In genomic region chr15:81954158-81954783, GRCh38 we compare ENCODE assay signal across 19 cellular contexts.
"Had no signal": no experiment of that assay in that cellular context is flagged by ENCODE, and none has a peak within 500 bp of the region (broad histone marks: within the 10 kb centered on the region; RNA-seq: fewer than 3 reads in every experiment).

No MANE protein-coding gene starts in this region.

- H3K36me3 ChIP-seq: esophagus muscularis mucosa, gastroesophageal sphincter, heart left ventricle, left lung, lower lobe of right lung had no signal

- H3K4me3 Mint-ChIP-seq: mesothelial cell of epicardium; naive B cell; naive thymus-derived CD8-positive, alpha-beta T cell had no signal

- H3K9me3 Mint-ChIP-seq: mesothelial cell of epicardium; naive thymus-derived CD8-positive, alpha-beta T cell had no signal

- DNase-seq: dermis blood vessel endothelial cell; dorsolateral prefrontal cortex; effector CD4-positive, alpha-beta T cell; effector memory CD4-positive, alpha-beta T cell; foreskin keratinocyte; heart left ventricle; hippocampal formation; left cardiac atrium; left lung; left ventricle myocardium superior; lower lobe of right lung; mesenchymal stem cell; mucosa of descending colon; naive B cell; naive thymus-derived CD8-positive, alpha-beta T cell had no signal

- H3K4me1 ChIP-seq: foreskin keratinocyte, left lung, lower lobe of right lung had no signal

- H3K9me3 ChIP-seq: esophagus muscularis mucosa, gastroesophageal sphincter, heart left ventricle, left lung, lower lobe of right lung, mucosa of descending colon had no signal

- H3K36me3 Mint-ChIP-seq: naive B cell had no signal

- H3K27ac Mint-ChIP-seq: mesothelial cell of epicardium; naive thymus-derived CD8-positive, alpha-beta T cell had no signal

- H3K27ac ChIP-seq: coronary artery, dorsolateral prefrontal cortex, esophagus muscularis mucosa, foreskin keratinocyte, gastroesophageal sphincter, heart left ventricle, left lung, lower lobe of right lung had no signal

- H3K4me3 ChIP-seq: coronary artery, dorsolateral prefrontal cortex, esophagus muscularis mucosa, gastroesophageal sphincter, heart left ventricle, left lung, lower lobe of right lung, mucosa of descending colon had no signal

- H3K27me3 ChIP-seq: esophagus muscularis mucosa, foreskin keratinocyte, gastroesophageal sphincter, heart left ventricle, left lung had no signal

- H3K4me1 Mint-ChIP-seq: naive B cell had no signal
